11 cellular contexts compared by ENCODE assay signal in genomic region chr10:69332278-69333010, GRCh38. TPM values are rescaled to one million over a fixed set of nuclear protein-coding genes. Genes with fewer than 3 reads are reported as not detected.
DNase-seq lines count a peak whose midpoint lies in the region; ATAC-seq, FAIRE-seq and TF ChIP-seq lines count a peak whose summit lies in the region.
"Had no signal": no experiment of that assay in that cellular context is flagged by ENCODE, and none has a peak within 500 bp of the region (broad histone marks: within the 10 kb centered on the region; RNA-seq: fewer than 3 reads in every experiment).

No MANE protein-coding gene starts in this region.

- H3K4ac ChIP-seq in H9 (ENCODE audit: low read depth, low read length) = no peak overlapping the region

- H2BK20ac ChIP-seq in H9 (ENCODE audit: low read depth, low read length, poor library complexity, severe bottlenecking) = no peak overlapping the region

- no peak for TF ChIP-seq EP300 in stomach (IDR thresholded peaks at IDR 0.05)

- H3K4me2 ChIP-seq in H9 (ENCODE audit: insufficient read depth, insufficient read length, low read length) (no peak overlapping the region), hepatocyte (peak overlapping the region; percentile 60)

- FAIRE-seq in urothelium cell line (lab: Jason Lieb, UNC) = no peak
- FAIRE-seq: endothelial cell of umbilical vein had no signal

- H3K36me3 ChIP-seq in hepatocyte (replicated peaks; ENCODE audit: insufficient read depth, low read depth) (no peaks in the 10 kb centered on the region), stomach (peaks cover 0 to 21% (median 0%) of the 10 kb centered on the region in 4 donors)

- H3K9me2 ChIP-seq in hepatocyte (replicated peaks; ENCODE audit: insufficient read depth) = no peaks in the 10 kb centered on the region

- H3T11ph ChIP-seq in H9 (ENCODE audit: low read length) = no peak overlapping the region

- H3K79me2 ChIP-seq in H9 (ENCODE audit: insufficient read depth, low read length) (peaks cover 61% of the 10 kb centered on the region), hepatocyte (peaks cover 76% of the 10 kb centered on the region)

- peaks cover 42% of the 10 kb centered on the region for H3K4me1 ChIP-seq in H9 (ENCODE audit: insufficient read depth, low read length)
- H3K4me1 ChIP-seq in hepatocyte (ENCODE audit: insufficient read depth) = peaks cover 44% of the 10 kb centered on the region
- H3K4me1 ChIP-seq in stomach = peaks cover 63 to 100% (median 90%) of the 10 kb centered on the region in 4 donors

- no peaks in the 10 kb centered on the region for H3K9me3 ChIP-seq in H9 (ENCODE audit: control insufficient read depth, low read depth, low read length)
- H3K9me3 ChIP-seq in hepatocyte (ENCODE audit: low read depth) = no peaks in the 10 kb centered on the region
- no peaks in the 10 kb centered on the region for H3K9me3 ChIP-seq in stomach

- H3K9me3 Mint-ChIP-seq in H9 = no peaks in the 10 kb centered on the region; a peak in 1 of 5 replicates
- no peaks in the 10 kb centered on the region for H3K9me3 Mint-ChIP-seq in activated T-helper 17 cell treated with anti-CD3 and anti-CD28 coated beads, Interleukin-2, amount 50 U/mL, for 72 hours

- no peak for TF ChIP-seq CTCF in H9 (conservative IDR thresholded peaks at IDR 0.05)
- TF ChIP-seq CTCF in hepatocyte (IDR thresholded peaks at IDR 0.05; ENCODE audit: poor library complexity) = no peak
- TF ChIP-seq CTCF in stomach (IDR thresholded peaks at IDR 0.05) = no peak

- H3K23ac ChIP-seq in H9 (ENCODE audit: insufficient read length, low read depth, low read length) = no peak overlapping the region

- no peak overlapping the region; the same call in 1 of the 2 replicates for H3K14ac ChIP-seq in H9 (ENCODE audit: insufficient read depth, low read length)

- no peak overlapping the region for H2BK15ac ChIP-seq in H9 (ENCODE audit: low read depth, low read length)

- H3K27ac ChIP-seq in H9 (ENCODE audit: insufficient read length, low read depth, low read length) (peak overlapping the region; percentile 42), hepatocyte (peak overlapping the region; percentile 71), stomach (peak overlapping the region; percentile 66 to 86 (median 79))

- H3K27me3 ChIP-seq in H9 (ENCODE audit: insufficient read depth, low read length) (no peaks in the 10 kb centered on the region), hepatocyte (no peaks in the 10 kb centered on the region), stomach (no peaks in the 10 kb centered on the region)

- DNase-seq in H9 = no peak
- DNase-seq in hepatocyte (ENCODE audit: low spot score) = no peak
- peak; percentile 54 for DNase-seq in stomach
- no peak for DNase-seq in D341Med (ENCODE audit: low spot score)
- no peak for DNase-seq in COR-L47 (lab: John Stamatoyannopoulos, UW)
- DNase-seq in urothelium cell line (ENCODE audit: low spot score) = no peak
- DNase-seq: NK-92 treated with Interleukin-12 subunit alpha and Interleukin-12 subunit beta, amount 100 ng/mL, for 24 hours; stimulated activated CD4-positive, alpha-beta T cell treated with anti-CD3 and anti-CD28 coated beads, Interleukin-4, amount 100 ng/mL, for 4 hours had no signal

- no peak overlapping the region for H4K5ac ChIP-seq in H9 (ENCODE audit: insufficient read length, low read depth, low read length)

- intact Hi-C loops in stomach (cut with DNase I; ENCODE audit: low total_unique reads) = no loop called here

- no peak overlapping the region for H3K56ac ChIP-seq in H9 (ENCODE audit: insufficient read length, low read depth, low read length)

- ATAC-seq in activated T-helper 17 cell treated with anti-CD3 and anti-CD28 coated beads, Interleukin-2, amount 50 U/mL, for 72 hours (replicated peaks) = no peak
- ATAC-seq in HG02623 (IDR thresholded peaks at IDR 0.05; ENCODE audit: unreplicated experiment) = no peak

- H3K23me2 ChIP-seq in H9 (ENCODE audit: insufficient read length, low read depth, low read length, poor library complexity, severe bottlenecking) = no peaks in the 10 kb centered on the region

- no peak overlapping the region for H3K4me3 ChIP-seq in hepatocyte
- H3K4me3 ChIP-seq in stomach = peak overlapping the region in 2 of 4 donors; percentile 4 to 5

- H4K8ac ChIP-seq in H9 (replicated peaks; ENCODE audit: insufficient read length, low read depth, low read length) = no peak overlapping the region

- H3K9ac ChIP-seq in H9 (ENCODE audit: extremely low read depth, insufficient read length, low read length) = no peak overlapping the region

- peaks cover 1 to 13% (median 7%) of the 10 kb centered on the region in 3 experiments; a peak in 6 of 7 replicates for H3K36me3 Mint-ChIP-seq in H9 (ENCODE audit: insufficient read depth in 1 of 3, low read depth in 3 of 3)
- peaks cover 82% of the 10 kb centered on the region for H3K36me3 Mint-ChIP-seq in activated T-helper 17 cell treated with anti-CD3 and anti-CD28 coated beads, Interleukin-2, amount 50 U/mL, for 72 hours (ENCODE audit: low read depth)

- TF ChIP-seq POLR2A in stomach (IDR thresholded peaks at IDR 0.05) = no peak

- no peak overlapping the region for H4K91ac ChIP-seq in H9 (ENCODE audit: insufficient read length, low read depth, low read length)

- H3K79me1 ChIP-seq in H9 (ENCODE audit: insufficient read depth, low read depth, low read length, poor library complexity, severe bottlenecking) = peaks cover 7% of the 10 kb centered on the region

- peak overlapping the region; percentile 2 for H2AK5ac ChIP-seq in H9 (ENCODE audit: insufficient read length, low read length)

- peaks cover 69 to 81% of the 10 kb centered on the region in 2 experiments for H3K4me1 Mint-ChIP-seq in H9
- H3K4me1 Mint-ChIP-seq in activated T-helper 17 cell treated with anti-CD3 and anti-CD28 coated beads, Interleukin-2, amount 50 U/mL, for 72 hours = peaks cover 48% of the 10 kb centered on the region

- H4K20me1 ChIP-seq in H9 (ENCODE audit: control insufficient read depth, insufficient read depth, insufficient read length) (no peaks in the 10 kb centered on the region), hepatocyte (ENCODE audit: insufficient read depth, poor library complexity, severe bottlenecking) (no peaks in the 10 kb centered on the region)

- H2BK5ac ChIP-seq in H9 (ENCODE audit: insufficient read length, low read length) = no peak overlapping the region

- no peak overlapping the region for H2BK12ac ChIP-seq in H9 (ENCODE audit: insufficient read length, low read depth, low read length)

- no peaks in the 10 kb centered on the region for H3K27me3 Mint-ChIP-seq in H9 (ENCODE audit: low read depth)
- H3K27me3 Mint-ChIP-seq in activated T-helper 17 cell treated with anti-CD3 and anti-CD28 coated beads, Interleukin-2, amount 50 U/mL, for 72 hours = no peaks in the 10 kb centered on the region

- no peak overlapping the region for H3K18ac ChIP-seq in H9 (ENCODE audit: insufficient read length, low read depth, low read length)

- H2AFZ ChIP-seq in H9 (ENCODE audit: low read length) (no peak overlapping the region), hepatocyte (no peak overlapping the region)

- H3K27ac Mint-ChIP-seq in H9 = peak overlapping the region; percentile 93 to 97 (median 95)
- H3K27ac Mint-ChIP-seq in activated T-helper 17 cell treated with anti-CD3 and anti-CD28 coated beads, Interleukin-2, amount 50 U/mL, for 72 hours = no peak overlapping the region

- H3K4me3 Mint-ChIP-seq in H9 = no peak overlapping the region; a peak in 1 of 5 replicates
- H3K4me3 Mint-ChIP-seq in activated T-helper 17 cell treated with anti-CD3 and anti-CD28 coated beads, Interleukin-2, amount 50 U/mL, for 72 hours = peak overlapping the region; percentile 32

- WGBS in H9 (ENCODE audit: extremely low coverage, insufficient read length, low lambda C conversion rate) = no CpG with 5 or more reads among the region's 9 CpGs
- WGBS in hepatocyte (ENCODE audit: low lambda C conversion rate, missing lambda C conversion rate) = 88% methylated on average over 9 of the region's 9 CpGs
- 54 to 81% (median 60%) methylated on average over 9 of the region's 9 CpGs for WGBS in stomach, 5 donors

- H2BK120ac ChIP-seq in H9 (ENCODE audit: low read depth, low read length, poor library complexity, severe bottlenecking) = no peak overlapping the region

RNA-seq across cellular contexts. Expression of gene HK1, which starts 54.1 kb away (rescaled TPM):
- total RNA-seq in H9 (2021) = 98.8 and 104 TPM in 2 replicates
- total RNA-seq in activated T-helper 17 cell treated with anti-CD3 and anti-CD28 coated beads, Interleukin-2, amount 50 U/mL, for 72 hours = 100 to 1,000 TPM; 216 to 221 TPM
- total RNA-seq in hepatocyte = 24.3 and 31.1 TPM in 2 replicates
- polyA plus RNA-seq in hepatocyte = 42.5 and 55.4 TPM in 2 replicates
- 10 to 100 TPM; 32.7 to 60.9 (median 54.5) TPM for total RNA-seq in stomach
- 10 to 100 TPM; 42.6 to 48.0 (median 43.7) TPM for polyA plus RNA-seq in stomach
